1 cellular context compared by ENCODE assay signal in genomic region chr1:32919811-32920733, GRCh38.
TF ChIP-seq lines count a peak whose summit lies in the region.

No MANE protein-coding gene starts in this region.

TF ChIP-seq in IMR-90, 13 proteins besides CTCF, POLR2A, EP300 and RAD21:
- TF ChIP-seq CEBPB (IDR thresholded peaks at IDR 0.05; ENCODE audit: low read depth, low read length) (peak; percentile 35; the same call in 1 of the 2 replicates), NFE2L2 (IDR thresholded peaks at IDR 0.05; ENCODE audit: low read depth, low read length) (no peak), BHLHE40 (IDR thresholded peaks at IDR 0.05; ENCODE audit: low read depth, low read length) (no peak), RFX5 (IDR thresholded peaks at IDR 0.05; ENCODE audit: low read depth, low read length) (no peak)
TF ChIP-seq in IMR-90: peak in this region for 1.
